ENCODE assay signal across 27 cellular contexts in genomic region chr1:151982300-151983005, GRCh38. TPM values are rescaled to one million over a fixed set of nuclear protein-coding genes. Genes with fewer than 3 reads are reported as not detected.
DNase-seq lines count a peak whose midpoint lies in the region; ATAC-seq and TF ChIP-seq lines count a peak whose summit lies in the region.
"Had no signal": no experiment of that assay in that cellular context is flagged by ENCODE, and none has a peak within 500 bp of the region (broad histone marks: within the 10 kb centered on the region; RNA-seq: fewer than 3 reads in every experiment).

No MANE protein-coding gene starts in this region.

- H3K9me3 Mint-ChIP-seq in Calu3 (ENCODE audit: low read depth, unreplicated experiment), result no peaks in the 10 kb centered on the region
- peaks cover 2% of the 10 kb centered on the region for H3K9me3 Mint-ChIP-seq in activated naive CD8-positive, alpha-beta T cell treated with anti-CD3 and anti-CD28 coated beads for 36 hours
- no peaks in the 10 kb centered on the region for H3K9me3 Mint-ChIP-seq in nephron
- no peaks in the 10 kb centered on the region for H3K9me3 Mint-ChIP-seq in stimulated activated effector memory CD8-positive, alpha-beta T cell treated with anti-CD3 and anti-CD28 coated beads, Interleukin-12 subunit alpha, Interleukin-12 subunit beta, amount 100 ng/mL, for 72 hours
- H3K9me3 Mint-ChIP-seq: activated naive CD8-positive, alpha-beta T cell treated with anti-CD3 and anti-CD28 coated beads, Interleukin-2, amount 10 ng/mL, durations not matched to agents 7 days and 5 days; CD4-positive, alpha-beta T cell; T-helper 1 cell treated with Interleukin-12 subunit alpha and Interleukin-12 subunit beta and Interleukin-4 antibody, amounts not matched to agents 30 μg/mL and 1 μg/mL, for 36 hours had no signal

- no TSS peak for BruUV-seq in Calu3 (replicated peaks; lab: Mats Ljungman, UMichigan)

- peaks cover 65% of the 10 kb centered on the region for H3K4me1 Mint-ChIP-seq in Calu3 (ENCODE audit: low read depth, unreplicated experiment)
- H3K4me1 Mint-ChIP-seq in activated naive CD8-positive, alpha-beta T cell treated with anti-CD3 and anti-CD28 coated beads for 36 hours, result peaks cover 40% of the 10 kb centered on the region
- H3K4me1 Mint-ChIP-seq in nephron, result peaks cover 48% of the 10 kb centered on the region
- H3K4me1 Mint-ChIP-seq in stimulated activated effector memory CD8-positive, alpha-beta T cell treated with anti-CD3 and anti-CD28 coated beads, Interleukin-12 subunit alpha, Interleukin-12 subunit beta, amount 100 ng/mL, for 72 hours, result peaks cover 46% of the 10 kb centered on the region

- no peak for TF ChIP-seq CTCF in Calu3 (IDR thresholded peaks at IDR 0.05; ENCODE audit: unreplicated experiment)
- no peak for TF ChIP-seq CTCF in nephron (IDR thresholded peaks at IDR 0.05; ENCODE audit: unreplicated experiment in 3 of 3)

- H3K4me1 ChIP-seq in ACC112 (ENCODE audit: control insufficient read depth, insufficient read depth, low read length, unreplicated experiment), result peaks cover 55% of the 10 kb centered on the region

- DNase-seq in Calu3, result no peak
- DNase-seq in activated naive CD8-positive, alpha-beta T cell treated with anti-CD3 and anti-CD28 coated beads for 36 hours, result no peak
- DNase-seq in stimulated activated effector memory CD8-positive, alpha-beta T cell treated with anti-CD3 and anti-CD28 coated beads, Interleukin-12 subunit alpha, Interleukin-12 subunit beta, amount 100 ng/mL, for 72 hours (ENCODE audit: low spot score in 2 of 2), result no peak
- DNase-seq: activated CD4-positive, alpha-beta T cell treated with anti-CD3 and anti-CD28 coated beads for 1 hour; activated naive CD8-positive, alpha-beta T cell treated with anti-CD3 and anti-CD28 coated beads, Interleukin-2, amount 10 ng/mL, durations not matched to agents 7 days and 5 days; body of pancreas; CD4-positive, alpha-beta T cell; cerebellar nuclear complex; DMS79 treated with DMSO at 0.1 percent for 48 hours; heart left ventricle; mesendoderm; NCI-H1092; NCI-H1930; NCI-H226; NCI-H748 treated with DMSO at 0.1 percent for 48 hours; RPMI8226; stimulated activated CD4-positive, alpha-beta T cell treated with anti-CD3 and anti-CD28 coated beads, Interleukin-4, amount 100 ng/mL, for 24 hours; stimulated activated naive CD4-positive, alpha-beta T cell had no signal

- intact Hi-C loops in Calu3 (cut with micrococcal nuclease; ENCODE audit: unreplicated experiment), result no loop called here

- H3K4me3 Mint-ChIP-seq in Calu3 (ENCODE audit: low read depth, unreplicated experiment) (no peak overlapping the region), nephron (no peak overlapping the region)
- no peak overlapping the region for H3K4me3 Mint-ChIP-seq in activated naive CD8-positive, alpha-beta T cell treated with anti-CD3 and anti-CD28 coated beads for 36 hours
- H3K4me3 Mint-ChIP-seq in stimulated activated effector memory CD8-positive, alpha-beta T cell treated with anti-CD3 and anti-CD28 coated beads, Interleukin-12 subunit alpha, Interleukin-12 subunit beta, amount 100 ng/mL, for 72 hours, result no peak overlapping the region
- H3K4me3 Mint-ChIP-seq: activated naive CD8-positive, alpha-beta T cell treated with anti-CD3 and anti-CD28 coated beads, Interleukin-2, amount 10 ng/mL, durations not matched to agents 7 days and 5 days; CD4-positive, alpha-beta T cell; T-helper 1 cell treated with Interleukin-12 subunit alpha and Interleukin-12 subunit beta and Interleukin-4 antibody, amounts not matched to agents 30 μg/mL and 1 μg/mL, for 36 hours had no signal

- CTCF ChIA-PET in Calu3 (lab: Charles Lee), result interaction anchor here (1.0 to 1.2 kb wide), 2 partner anchors 15 to 19 kb away, joined by 3 to 4 read pairs; no protein-coding TSS in a partner anchor

- H2AFZ ChIP-seq in ACC112 (ENCODE audit: low read length, unreplicated experiment), result no peak overlapping the region

- H3K4me3 ChIP-seq in ACC112 (ENCODE audit: low read depth, low read length), result no peak overlapping the region
- H3K4me3 ChIP-seq: body of pancreas, heart left ventricle, SK-N-MC, thoracic aorta had no signal

- H3K27me3 Mint-ChIP-seq in Calu3 (ENCODE audit: unreplicated experiment), result no peaks in the 10 kb centered on the region
- H3K27me3 Mint-ChIP-seq in activated naive CD8-positive, alpha-beta T cell treated with anti-CD3 and anti-CD28 coated beads for 36 hours, result no peaks in the 10 kb centered on the region
- peaks cover 16% of the 10 kb centered on the region for H3K27me3 Mint-ChIP-seq in nephron (ENCODE audit: low read depth)
- H3K27me3 Mint-ChIP-seq: activated naive CD8-positive, alpha-beta T cell treated with anti-CD3 and anti-CD28 coated beads, Interleukin-2, amount 10 ng/mL, durations not matched to agents 7 days and 5 days; CD4-positive, alpha-beta T cell had no signal

- H3K36me3 Mint-ChIP-seq in Calu3 (ENCODE audit: insufficient read depth, unreplicated experiment) (peaks cover 82% of the 10 kb centered on the region), nephron (ENCODE audit: low read depth) (peaks cover 37% of the 10 kb centered on the region)
- peaks cover 62% of the 10 kb centered on the region for H3K36me3 Mint-ChIP-seq in activated naive CD8-positive, alpha-beta T cell treated with anti-CD3 and anti-CD28 coated beads for 36 hours
- H3K36me3 Mint-ChIP-seq in stimulated activated effector memory CD8-positive, alpha-beta T cell treated with anti-CD3 and anti-CD28 coated beads, Interleukin-12 subunit alpha, Interleukin-12 subunit beta, amount 100 ng/mL, for 72 hours, result peaks cover 79% of the 10 kb centered on the region

- ATAC-seq in GM19324 (IDR thresholded peaks at IDR 0.05; ENCODE audit: low FRiP score, unreplicated experiment) (no peak), GM21515 (IDR thresholded peaks at IDR 0.05; ENCODE audit: unreplicated experiment) (no peak)
- no peak for ATAC-seq in stimulated activated effector memory CD8-positive, alpha-beta T cell treated with anti-CD3 and anti-CD28 coated beads, Interleukin-12 subunit alpha, Interleukin-12 subunit beta, amount 100 ng/mL, for 72 hours
- ATAC-seq: body of pancreas, heart left ventricle, HepG2 had no signal

- H3K27ac Mint-ChIP-seq in Calu3 (ENCODE audit: unreplicated experiment) (peak overlapping the region; percentile 76), nephron (peak overlapping the region in 2 of 3 experiments; percentile 38 to 49)
- peak overlapping the region; percentile 4 for H3K27ac Mint-ChIP-seq in activated naive CD8-positive, alpha-beta T cell treated with anti-CD3 and anti-CD28 coated beads for 36 hours
- H3K27ac Mint-ChIP-seq in stimulated activated effector memory CD8-positive, alpha-beta T cell treated with anti-CD3 and anti-CD28 coated beads, Interleukin-12 subunit alpha, Interleukin-12 subunit beta, amount 100 ng/mL, for 72 hours, result no peak overlapping the region
- H3K27ac Mint-ChIP-seq: activated naive CD8-positive, alpha-beta T cell treated with anti-CD3 and anti-CD28 coated beads, Interleukin-2, amount 10 ng/mL, durations not matched to agents 7 days and 5 days; CD4-positive, alpha-beta T cell; T-helper 1 cell treated with Interleukin-12 subunit alpha and Interleukin-12 subunit beta and Interleukin-4 antibody, amounts not matched to agents 30 μg/mL and 1 μg/mL, for 36 hours had no signal

- H3K27me3 ChIP-seq in ACC112 (ENCODE audit: insufficient read depth, low read length), result no peaks in the 10 kb centered on the region
- H3K27me3 ChIP-seq: body of pancreas, heart left ventricle had no signal

- peaks cover 26% of the 10 kb centered on the region for H3K79me2 ChIP-seq in ACC112 (ENCODE audit: control insufficient read depth, insufficient read depth, low read length, unreplicated experiment)

- peak overlapping the region; percentile 18; the same call in 1 of the 2 replicates for H3K27ac ChIP-seq in ACC112 (ENCODE audit: low read depth, low read length)
- H3K27ac ChIP-seq: body of pancreas, heart left ventricle, HL-60, SK-N-MC, thoracic aorta had no signal

- H3K36me3 ChIP-seq in ACC112 (ENCODE audit: insufficient read depth, low read length), result peaks cover 48% of the 10 kb centered on the region

RNA-seq across cellular contexts. Expression of gene S100A10, which starts 11.2 kb away (rescaled TPM):
- 882 and 921 TPM in 2 replicates for total RNA-seq in Calu3 (2022)
- total RNA-seq in activated naive CD8-positive, alpha-beta T cell treated with anti-CD3 and anti-CD28 coated beads for 36 hours, result 100 to 1,000 TPM; 225 to 235 TPM

RNA-seq across cellular contexts. Expression of gene S100A11, which starts 54.4 kb away (rescaled TPM):
- 1,217 and 1,326 TPM in 2 replicates for total RNA-seq in Calu3 (2022)
- total RNA-seq in activated naive CD8-positive, alpha-beta T cell treated with anti-CD3 and anti-CD28 coated beads for 36 hours, result 100 to 1,000 TPM; 162 to 165 TPM
